20 cellular contexts compared by ENCODE assay signal in the genomic region with DNA sequence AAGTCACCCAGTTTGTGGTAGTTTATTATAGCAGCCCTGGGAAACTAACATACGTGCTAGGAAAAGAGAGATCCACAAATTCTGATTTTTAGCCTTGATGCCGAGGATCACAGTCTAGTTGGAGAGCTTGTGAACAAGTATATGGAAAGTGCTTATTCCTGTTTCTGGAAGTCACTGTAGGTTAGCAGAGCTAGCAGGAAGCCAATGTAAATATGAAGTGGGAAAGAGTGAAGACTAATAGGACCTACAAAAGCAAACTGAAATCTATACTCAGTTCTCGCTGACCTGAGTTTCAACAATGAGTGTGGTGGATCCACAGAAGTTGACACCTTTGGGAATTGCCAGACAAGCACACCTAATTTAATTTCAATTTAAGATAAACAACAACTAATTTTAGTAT.
DNase-seq lines count a peak whose midpoint lies in the region; ATAC-seq and TF ChIP-seq lines count a peak whose summit lies in the region.
"Had no signal": no experiment of that assay in that cellular context is flagged by ENCODE, and none has a peak within 500 bp of the region (broad histone marks: within the 10 kb centered on the region; RNA-seq: fewer than 3 reads in every experiment).

No MANE protein-coding gene starts in this region.

- H3K4me3 ChIP-seq in LNCaP clone FGC (ENCODE audit: low read depth, low read length), result no peak overlapping the region
- no peak overlapping the region for H3K4me3 ChIP-seq in thoracic aorta
- H3K4me3 ChIP-seq in osteoblast (ENCODE audit: insufficient read depth, low read length), result no peak overlapping the region
- H3K4me3 ChIP-seq in smooth muscle cell, result no peak overlapping the region
- H3K4me3 ChIP-seq: A549; BLaER1 treated with 17β-estradiol and CSF1 and Interleukin-3, amounts not matched to agents 10 nM and 100 nM had no signal

- H3K27me3 ChIP-seq in thoracic aorta (replicated peaks; ENCODE audit: insufficient read depth) (no peaks in the 10 kb centered on the region), osteoblast (ENCODE audit: insufficient read depth, low read length) (no peaks in the 10 kb centered on the region), smooth muscle cell (ENCODE audit: low read depth) (no peaks in the 10 kb centered on the region)
- H3K27me3 ChIP-seq: BE2C; BLaER1 treated with 17β-estradiol and CSF1 and Interleukin-3, amounts not matched to agents 10 nM and 100 nM had no signal

- peaks cover 3 to 5% of the 10 kb centered on the region in 2 donors for H3K4me1 ChIP-seq in thoracic aorta (ENCODE audit: control insufficient read depth in 1 of 2, low read depth in 2 of 2)
- peaks cover 3% of the 10 kb centered on the region for H3K4me1 ChIP-seq in osteoblast (ENCODE audit: insufficient read depth, low read length)
- H3K4me1 ChIP-seq in smooth muscle cell (ENCODE audit: low read depth), result no peaks in the 10 kb centered on the region
- H3K4me1 ChIP-seq: BE2C; BLaER1 treated with 17β-estradiol and CSF1 and Interleukin-3, amounts not matched to agents 10 nM and 100 nM had no signal

- ATAC-seq in thoracic aorta (ENCODE audit: insufficient number of reproducible peaks, low FRiP score, low read depth), result no peak
- ATAC-seq: A549 had no signal

- H3K4me2 ChIP-seq in osteoblast (ENCODE audit: insufficient read depth, low read length) (no peak overlapping the region), smooth muscle cell (no peak overlapping the region)
- H3K4me2 ChIP-seq: A549; BLaER1 treated with 17β-estradiol and CSF1 and Interleukin-3, amounts not matched to agents 10 nM and 100 nM had no signal

- 98% methylated on average over 3 of the region's 3 CpGs for WGBS in smooth muscle cell (ENCODE audit: low lambda C conversion rate)

- no peaks in the 10 kb centered on the region for H4K20me1 ChIP-seq in osteoblast (ENCODE audit: insufficient read depth, low read length)
- no peaks in the 10 kb centered on the region for H4K20me1 ChIP-seq in smooth muscle cell (ENCODE audit: low read depth)
- H4K20me1 ChIP-seq: BLaER1 treated with 17β-estradiol and CSF1 and Interleukin-3, amounts not matched to agents 10 nM and 100 nM had no signal

- TF ChIP-seq CTCF in LNCaP clone FGC (IDR thresholded peaks at IDR 0.05; ENCODE audit: control insufficient read depth, extremely low read depth, insufficient read depth) (no peak), VCaP (conservative IDR thresholded peaks at IDR 0.05) (no peak), thoracic aorta (IDR thresholded peaks at IDR 0.05) (no peak), osteoblast (IDR thresholded peaks at IDR 0.05; ENCODE audit: extremely low read depth, low read depth, low read length) (no peak), smooth muscle cell (IDR thresholded peaks at IDR 0.05; ENCODE audit: borderline replicate concordance, insufficient read depth, poor library complexity, severe bottlenecking) (no peak), GM20000 (IDR thresholded peaks at IDR 0.05; ENCODE audit: extremely low read depth, missing control alignments) (no peak)

- H3K9ac ChIP-seq in smooth muscle cell (ENCODE audit: low read depth), result no peak overlapping the region
- H3K9ac ChIP-seq: BLaER1 treated with 17β-estradiol and CSF1 and Interleukin-3, amounts not matched to agents 10 nM and 100 nM had no signal

- DNase-seq in LNCaP clone FGC (ENCODE audit: low read depth) (peak; percentile 68), thoracic aorta (ENCODE audit: low spot score) (no peak), NCI-H146 (lab: John Stamatoyannopoulos, UW) (no peak), osteoblast (ENCODE audit: insufficient read length, low spot score, missing footprints) (no peak), smooth muscle cell (lab: John Stamatoyannopoulos, UW; ENCODE audit: unreplicated experiment) (no peak), GM20000 (ENCODE audit: low spot score) (no peak)
- DNase-seq: 8988T; ACHN; AML-193; BE2C; CD4-positive, alpha-beta T cell; CD8-positive, alpha-beta memory T cell; DMS53; DMS79 treated with DMSO at 0.1 percent for 48 hours; GF-D8; H7; HCEC 1CT had no signal

- H3K9me3 ChIP-seq in thoracic aorta, result no peaks in the 10 kb centered on the region
- no peaks in the 10 kb centered on the region for H3K9me3 ChIP-seq in osteoblast (ENCODE audit: low read depth, low read length)
- no peaks in the 10 kb centered on the region for H3K9me3 ChIP-seq in smooth muscle cell (replicated peaks; ENCODE audit: low read depth)
- H3K9me3 ChIP-seq: A549; BE2C; BLaER1 treated with 17β-estradiol and CSF1 and Interleukin-3, amounts not matched to agents 10 nM and 100 nM had no signal

- H3K36me3 ChIP-seq in thoracic aorta, result no peaks in the 10 kb centered on the region
- H3K36me3 ChIP-seq in osteoblast (ENCODE audit: insufficient read depth, low read length), result no peaks in the 10 kb centered on the region
- no peaks in the 10 kb centered on the region for H3K36me3 ChIP-seq in smooth muscle cell (ENCODE audit: low read depth)
- H3K36me3 ChIP-seq: BE2C; BLaER1 treated with 17β-estradiol and CSF1 and Interleukin-3, amounts not matched to agents 10 nM and 100 nM had no signal

- no peaks in the 10 kb centered on the region for H3K79me2 ChIP-seq in osteoblast (ENCODE audit: insufficient read depth, low read length)
- no peaks in the 10 kb centered on the region for H3K79me2 ChIP-seq in smooth muscle cell (ENCODE audit: low read depth)

- H3K27ac ChIP-seq in VCaP (0 out of 2 replicates have a peak overlapping the region, but pooled peaks have one; percentile 5), thoracic aorta (peak overlapping the region; percentile 8 to 44), osteoblast (ENCODE audit: low read depth, low read length) (no peak overlapping the region), smooth muscle cell (ENCODE audit: low read depth) (no peak overlapping the region)
- H3K27ac ChIP-seq: BLaER1 treated with 17β-estradiol and CSF1 and Interleukin-3, amounts not matched to agents 10 nM and 100 nM had no signal

- H2AFZ ChIP-seq in osteoblast (ENCODE audit: low read length) (no peak overlapping the region), smooth muscle cell (ENCODE audit: low read depth) (no peak overlapping the region)

- no peaks in the 10 kb centered on the region for H3F3A ChIP-seq in smooth muscle cell (ENCODE audit: low read depth)

Comparison
In these comparisons a context has a peak if more than half of its experiments do, and no peak if none do; other contexts are left out.
1. H3K27ac ChIP-seq: peak in VCaP (single experiment) and thoracic aorta (2 of 2); none in osteoblast (single experiment) and smooth muscle cell (single experiment).